Comparison of ENCODE assay signal across 1 cellular context in the genomic region with DNA sequence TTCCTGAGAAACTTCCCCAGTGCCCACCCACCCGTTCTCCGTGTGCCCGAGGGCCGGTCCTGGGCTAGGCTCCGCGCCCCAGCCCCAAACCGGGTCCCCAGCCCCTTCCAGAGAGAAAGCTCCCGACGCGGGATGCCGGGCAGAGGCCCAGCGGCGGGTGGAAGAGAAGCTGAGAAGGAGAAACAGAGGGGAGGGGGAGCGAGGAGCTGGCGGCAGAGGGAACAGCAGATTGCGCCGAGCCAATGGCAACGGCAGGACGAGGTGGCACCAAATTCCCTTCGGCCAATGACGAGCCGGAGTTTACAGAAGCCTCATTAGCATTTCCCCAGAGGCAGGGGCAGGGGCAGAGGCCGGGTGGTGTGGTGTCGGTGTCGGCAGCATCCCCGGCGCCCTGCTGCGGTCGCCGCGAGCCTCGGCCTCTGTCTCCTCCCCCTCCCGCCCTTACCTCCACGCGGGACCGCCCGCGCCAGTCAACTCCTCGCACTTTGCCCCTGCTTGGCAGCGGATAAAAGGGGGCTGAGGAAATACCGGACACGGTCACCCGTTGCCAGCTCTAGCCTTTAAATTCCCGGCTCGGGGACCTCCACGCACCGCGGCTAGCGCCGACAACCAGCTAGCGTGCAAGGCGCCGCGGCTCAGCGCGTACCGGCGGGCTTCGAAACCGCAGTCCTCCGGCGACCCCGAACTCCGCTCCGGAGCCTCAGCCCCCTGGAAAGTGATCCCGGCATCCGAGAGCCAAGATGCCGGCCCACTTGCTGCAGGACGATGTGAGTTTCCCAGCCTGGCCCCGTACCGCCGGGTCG.
A peak's percentile ranks its signal among the peaks of the same experiment; 100 is the strongest.
TF ChIP-seq lines count a peak whose summit lies in the region.

A gene (plus strand): TSS at position 469 of the 803 bp plus-strand sequence. CDS start 272 bp downstream, at position 741.

TF ChIP-seq in K562, 482 proteins besides CTCF, POLR2A, EP300 and RAD21 (continued from another document and continues in another):
- TF ChIP-seq, protein P1, sequence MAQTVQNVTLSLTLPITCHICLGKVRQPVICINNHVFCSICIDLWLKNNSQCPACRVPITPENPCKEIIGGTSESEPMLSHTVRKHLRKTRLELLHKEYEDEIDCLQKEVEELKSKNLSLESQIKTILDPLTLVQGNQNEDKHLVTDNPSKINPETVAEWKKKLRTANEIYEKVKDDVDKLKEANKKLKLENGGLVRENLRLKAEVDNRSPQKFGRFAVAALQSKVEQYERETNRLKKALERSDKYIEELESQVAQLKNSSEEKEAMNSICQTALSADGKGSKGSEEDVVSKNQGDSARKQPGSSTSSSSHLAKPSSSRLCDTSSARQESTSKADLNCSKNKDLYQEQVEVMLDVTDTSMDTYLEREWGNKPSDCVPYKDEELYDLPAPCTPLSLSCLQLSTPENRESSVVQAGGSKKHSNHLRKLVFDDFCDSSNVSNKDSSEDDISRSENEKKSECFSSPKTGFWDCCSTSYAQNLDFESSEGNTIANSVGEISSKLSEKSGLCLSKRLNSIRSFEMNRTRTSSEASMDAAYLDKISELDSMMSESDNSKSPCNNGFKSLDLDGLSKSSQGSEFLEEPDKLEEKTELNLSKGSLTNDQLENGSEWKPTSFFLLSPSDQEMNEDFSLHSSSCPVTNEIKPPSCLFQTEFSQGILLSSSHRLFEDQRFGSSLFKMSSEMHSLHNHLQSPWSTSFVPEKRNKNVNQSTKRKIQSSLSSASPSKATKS (CRISPR knock-in tag; IDR thresholded peaks at IDR 0.05), result no peak
- TF ChIP-seq, protein P2, sequence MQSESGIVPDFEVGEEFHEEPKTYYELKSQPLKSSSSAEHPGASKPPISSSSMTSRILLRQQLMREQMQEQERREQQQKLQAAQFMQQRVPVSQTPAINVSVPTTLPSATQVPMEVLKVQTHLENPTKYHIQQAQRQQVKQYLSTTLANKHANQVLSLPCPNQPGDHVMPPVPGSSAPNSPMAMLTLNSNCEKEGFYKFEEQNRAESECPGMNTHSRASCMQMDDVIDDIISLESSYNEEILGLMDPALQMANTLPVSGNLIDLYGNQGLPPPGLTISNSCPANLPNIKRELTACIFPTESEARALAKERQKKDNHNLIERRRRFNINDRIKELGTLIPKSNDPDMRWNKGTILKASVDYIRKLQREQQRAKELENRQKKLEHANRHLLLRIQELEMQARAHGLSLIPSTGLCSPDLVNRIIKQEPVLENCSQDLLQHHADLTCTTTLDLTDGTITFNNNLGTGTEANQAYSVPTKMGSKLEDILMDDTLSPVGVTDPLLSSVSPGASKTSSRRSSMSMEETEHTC (IDR thresholded peaks at IDR 0.05), result 0 out of 2 replicates have a peak, but pooled peaks have one; percentile 5
- TF ChIP-seq FOXM1 (IDR thresholded peaks at IDR 0.05; ENCODE audit: low read depth) (no peak), FOXM1 (CRISPR knock-in tag; IDR thresholded peaks at IDR 0.05; ENCODE audit: low read depth) (no peak), XRCC4 (IDR thresholded peaks at IDR 0.05; ENCODE audit: extremely low read depth, insufficient read depth, insufficient read length) (no peak), ILF3 (IDR thresholded peaks at IDR 0.05; ENCODE audit: borderline replicate concordance) (no peak), KAT7 (CRISPR knock-in tag; IDR thresholded peaks at IDR 0.05; ENCODE audit: borderline replicate concordance) (0 out of 2 replicates have a peak, but pooled peaks have one; percentile 70), ZNF324 (CRISPR knock-in tag; IDR thresholded peaks at IDR 0.05) (no peak), KLF1 (tag; IDR thresholded peaks at IDR 0.05) (no peak), NR2F6 (CRISPR knock-in tag; IDR thresholded peaks at IDR 0.05) (no peak), MBD2 (IDR thresholded peaks at IDR 0.05; ENCODE audit: borderline replicate concordance, low read depth) (no peak), SNIP1 (IDR thresholded peaks at IDR 0.05; ENCODE audit: low read depth) (no peak), RBBP5 (IDR thresholded peaks at IDR 0.05; ENCODE audit: borderline replicate concordance, insufficient read depth, low read length, poor library complexity, severe bottlenecking) (peak; percentile 41), POLR2B (IDR thresholded peaks at IDR 0.05; ENCODE audit: low read depth, partially characterized antibody) (peak; percentile 69), ZNF311 (CRISPR knock-in tag; IDR thresholded peaks at IDR 0.05) (no peak), PCBP1 (IDR thresholded peaks at IDR 0.05; ENCODE audit: low read depth, low read length, poor library complexity, severe bottlenecking) (no peak), ZNF146 (CRISPR knock-in tag; IDR thresholded peaks at IDR 0.05; ENCODE audit: unreplicated experiment) (no peak), FOS (IDR thresholded peaks at IDR 0.05; ENCODE audit: extremely low read depth, insufficient read length) (peak; percentile 58), GABPB1 (CRISPR knock-in tag; IDR thresholded peaks at IDR 0.05) (peak; percentile 16; the same call in 1 of the 2 replicates)
- TF ChIP-seq, protein P3, sequence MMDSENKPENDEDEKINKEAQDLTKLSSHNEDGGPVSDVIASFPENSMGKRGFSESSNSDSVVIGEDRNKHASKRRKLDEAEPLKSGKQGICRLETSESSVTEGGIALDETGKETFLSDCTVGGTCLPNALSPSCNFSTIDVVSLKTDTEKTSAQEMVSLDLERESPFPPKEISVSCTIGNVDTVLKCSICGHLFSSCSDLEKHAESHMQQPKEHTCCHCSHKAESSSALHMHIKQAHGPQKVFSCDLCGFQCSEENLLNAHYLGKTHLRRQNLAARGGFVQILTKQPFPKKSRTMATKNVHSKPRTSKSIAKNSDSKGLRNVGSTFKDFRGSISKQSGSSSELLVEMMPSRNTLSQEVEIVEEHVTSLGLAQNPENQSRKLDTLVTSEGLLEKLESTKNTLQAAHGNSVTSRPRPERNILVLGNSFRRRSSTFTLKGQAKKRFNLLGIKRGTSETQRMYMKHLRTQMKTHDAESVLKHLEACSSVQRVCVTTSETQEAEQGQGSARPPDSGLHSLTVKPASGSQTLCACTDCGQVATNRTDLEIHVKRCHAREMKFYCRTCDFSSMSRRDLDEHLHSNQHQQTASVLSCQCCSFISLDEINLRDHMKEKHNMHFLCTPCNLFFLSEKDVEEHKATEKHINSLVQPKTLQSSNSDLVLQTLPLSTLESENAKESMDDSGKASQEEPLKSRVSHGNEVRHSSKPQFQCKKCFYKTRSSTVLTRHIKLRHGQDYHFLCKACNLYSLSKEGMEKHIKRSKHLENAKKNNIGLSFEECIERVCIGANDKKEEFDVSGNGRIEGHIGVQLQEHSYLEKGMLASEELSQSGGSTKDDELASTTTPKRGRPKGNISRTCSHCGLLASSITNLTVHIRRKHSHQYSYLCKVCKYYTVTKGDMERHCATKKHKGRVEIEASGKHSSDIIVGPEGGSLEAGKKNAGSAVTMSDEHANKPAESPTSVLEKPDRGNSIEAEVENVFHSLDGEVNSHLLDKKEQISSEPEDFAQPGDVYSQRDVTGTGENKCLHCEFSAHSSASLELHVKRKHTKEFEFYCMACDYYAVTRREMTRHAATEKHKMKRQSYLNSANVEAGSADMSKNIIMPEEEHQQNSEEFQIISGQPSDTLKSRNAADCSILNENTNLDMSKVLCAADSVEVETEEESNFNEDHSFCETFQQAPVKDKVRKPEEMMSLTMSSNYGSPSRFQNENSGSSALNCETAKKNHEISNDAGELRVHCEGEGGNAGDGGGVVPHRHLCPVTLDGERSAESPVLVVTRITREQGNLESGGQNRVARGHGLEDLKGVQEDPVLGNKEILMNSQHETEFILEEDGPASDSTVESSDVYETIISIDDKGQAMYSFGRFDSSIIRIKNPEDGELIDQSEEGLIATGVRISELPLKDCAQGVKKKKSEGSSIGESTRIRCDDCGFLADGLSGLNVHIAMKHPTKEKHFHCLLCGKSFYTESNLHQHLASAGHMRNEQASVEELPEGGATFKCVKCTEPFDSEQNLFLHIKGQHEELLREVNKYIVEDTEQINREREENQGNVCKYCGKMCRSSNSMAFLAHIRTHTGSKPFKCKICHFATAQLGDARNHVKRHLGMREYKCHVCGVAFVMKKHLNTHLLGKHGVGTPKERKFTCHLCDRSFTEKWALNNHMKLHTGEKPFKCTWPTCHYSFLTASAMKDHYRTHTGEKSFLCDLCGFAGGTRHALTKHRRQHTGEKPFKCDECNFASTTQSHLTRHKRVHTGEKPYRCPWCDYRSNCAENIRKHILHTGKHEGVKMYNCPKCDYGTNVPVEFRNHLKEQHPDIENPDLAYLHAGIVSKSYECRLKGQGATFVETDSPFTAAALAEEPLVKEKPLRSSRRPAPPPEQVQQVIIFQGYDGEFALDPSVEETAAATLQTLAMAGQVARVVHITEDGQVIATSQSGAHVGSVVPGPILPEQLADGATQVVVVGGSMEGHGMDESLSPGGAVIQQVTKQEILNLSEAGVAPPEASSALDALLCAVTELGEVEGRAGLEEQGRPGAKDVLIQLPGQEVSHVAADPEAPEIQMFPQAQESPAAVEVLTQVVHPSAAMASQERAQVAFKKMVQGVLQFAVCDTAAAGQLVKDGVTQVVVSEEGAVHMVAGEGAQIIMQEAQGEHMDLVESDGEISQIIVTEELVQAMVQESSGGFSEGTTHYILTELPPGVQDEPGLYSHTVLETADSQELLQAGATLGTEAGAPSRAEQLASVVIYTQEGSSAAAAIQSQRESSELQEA (IDR thresholded peaks at IDR 0.05; ENCODE audit: low read depth), result no peak
- TF ChIP-seq, protein P4, sequence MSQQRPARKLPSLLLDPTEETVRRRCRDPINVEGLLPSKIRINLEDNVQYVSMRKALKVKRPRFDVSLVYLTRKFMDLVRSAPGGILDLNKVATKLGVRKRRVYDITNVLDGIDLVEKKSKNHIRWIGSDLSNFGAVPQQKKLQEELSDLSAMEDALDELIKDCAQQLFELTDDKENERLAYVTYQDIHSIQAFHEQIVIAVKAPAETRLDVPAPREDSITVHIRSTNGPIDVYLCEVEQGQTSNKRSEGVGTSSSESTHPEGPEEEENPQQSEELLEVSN (IDR thresholded peaks at IDR 0.05; ENCODE audit: borderline replicate concordance in 1 of 2, extremely low read depth in 1 of 2, insufficient read depth in 1 of 2, insufficient read length in 1 of 2, low read depth in 1 of 2, low read length in 1 of 2, poor library complexity in 1 of 2, severe bottlenecking in 1 of 2), result peak in 1 of 2 experiments; percentile 14
- TF ChIP-seq, protein P5, sequence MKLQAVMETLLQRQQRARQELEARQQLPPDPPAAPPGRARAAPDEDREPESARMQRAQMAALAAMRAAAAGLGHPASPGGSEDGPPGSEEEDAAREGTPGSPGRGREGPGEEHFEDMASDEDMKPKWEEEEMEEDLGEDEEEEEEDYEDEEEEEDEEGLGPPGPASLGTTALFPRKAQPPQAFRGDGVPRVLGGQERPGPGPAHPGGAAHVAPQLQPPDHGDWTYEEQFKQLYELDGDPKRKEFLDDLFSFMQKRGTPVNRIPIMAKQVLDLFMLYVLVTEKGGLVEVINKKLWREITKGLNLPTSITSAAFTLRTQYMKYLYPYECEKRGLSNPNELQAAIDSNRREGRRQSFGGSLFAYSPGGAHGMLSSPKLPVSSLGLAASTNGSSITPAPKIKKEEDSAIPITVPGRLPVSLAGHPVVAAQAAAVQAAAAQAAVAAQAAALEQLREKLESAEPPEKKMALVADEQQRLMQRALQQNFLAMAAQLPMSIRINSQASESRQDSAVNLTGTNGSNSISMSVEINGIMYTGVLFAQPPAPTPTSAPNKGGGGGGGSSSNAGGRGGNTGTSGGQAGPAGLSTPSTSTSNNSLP (IDR thresholded peaks at IDR 0.05; ENCODE audit: borderline replicate concordance, low read depth, low read length), result no peak
- TF ChIP-seq, protein P6, sequence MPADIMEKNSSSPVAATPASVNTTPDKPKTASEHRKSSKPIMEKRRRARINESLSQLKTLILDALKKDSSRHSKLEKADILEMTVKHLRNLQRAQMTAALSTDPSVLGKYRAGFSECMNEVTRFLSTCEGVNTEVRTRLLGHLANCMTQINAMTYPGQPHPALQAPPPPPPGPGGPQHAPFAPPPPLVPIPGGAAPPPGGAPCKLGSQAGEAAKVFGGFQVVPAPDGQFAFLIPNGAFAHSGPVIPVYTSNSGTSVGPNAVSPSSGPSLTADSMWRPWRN (IDR thresholded peaks at IDR 0.05; ENCODE audit: low read depth), result peak; percentile 59; the same call in 1 of the 2 replicates
